2 cellular contexts compared by ENCODE assay signal in the genomic region with DNA sequence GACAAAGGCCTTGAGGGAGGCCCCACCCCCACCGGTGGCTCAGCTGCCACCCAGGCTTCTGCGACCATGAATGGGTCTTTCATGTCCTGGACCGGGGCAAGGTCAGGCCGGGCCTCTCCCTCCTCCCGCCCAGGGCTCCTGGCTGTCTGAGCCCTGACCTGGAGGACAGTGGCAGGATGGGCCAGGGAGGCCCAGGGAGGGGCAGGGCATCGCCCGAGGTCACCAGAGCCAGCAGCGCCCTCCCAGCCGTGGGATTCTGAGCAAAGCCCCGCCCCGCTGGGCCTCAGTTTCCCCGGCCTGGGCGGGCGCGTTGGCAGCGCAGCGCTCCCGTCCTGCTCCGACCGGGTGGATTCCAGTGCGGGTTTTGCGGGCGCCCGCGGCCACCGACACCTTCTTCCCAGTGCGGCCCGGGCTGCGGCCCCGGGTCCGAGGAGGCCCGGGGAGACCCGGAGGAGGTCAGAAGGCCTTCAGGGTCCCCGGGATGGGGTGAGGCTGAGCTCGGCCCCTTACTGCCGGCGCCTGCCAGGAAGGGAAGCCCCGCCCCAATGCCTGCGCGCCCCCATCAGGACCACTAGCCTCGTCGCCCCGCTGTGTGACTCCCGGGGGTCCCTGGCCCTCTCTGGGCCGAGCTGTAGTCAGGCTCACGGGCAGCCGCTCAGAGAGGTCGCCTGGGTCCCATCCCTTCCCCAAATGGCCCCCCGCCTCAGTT.
A peak's percentile ranks its signal among the peaks of the same experiment; 100 is the strongest.
TF ChIP-seq lines count a peak whose summit lies in the region.

No MANE protein-coding gene starts in this region.

TF ChIP-seq in HEK293, 187 proteins besides CTCF, POLR2A, EP300 and RAD21 (continues in another document):
- TF ChIP-seq ZNF404 (tag by site-specific recombination; IDR thresholded peaks at IDR 0.05): no peak
- TF ChIP-seq ZNF76 (tag by site-specific recombination; IDR thresholded peaks at IDR 0.05; ENCODE audit: borderline replicate concordance, low read depth): peak; percentile 31; the same call in 1 of the 2 replicates
- TF ChIP-seq ZNF660 (tag by site-specific recombination; IDR thresholded peaks at IDR 0.05): no peak
- TF ChIP-seq, protein P1, sequence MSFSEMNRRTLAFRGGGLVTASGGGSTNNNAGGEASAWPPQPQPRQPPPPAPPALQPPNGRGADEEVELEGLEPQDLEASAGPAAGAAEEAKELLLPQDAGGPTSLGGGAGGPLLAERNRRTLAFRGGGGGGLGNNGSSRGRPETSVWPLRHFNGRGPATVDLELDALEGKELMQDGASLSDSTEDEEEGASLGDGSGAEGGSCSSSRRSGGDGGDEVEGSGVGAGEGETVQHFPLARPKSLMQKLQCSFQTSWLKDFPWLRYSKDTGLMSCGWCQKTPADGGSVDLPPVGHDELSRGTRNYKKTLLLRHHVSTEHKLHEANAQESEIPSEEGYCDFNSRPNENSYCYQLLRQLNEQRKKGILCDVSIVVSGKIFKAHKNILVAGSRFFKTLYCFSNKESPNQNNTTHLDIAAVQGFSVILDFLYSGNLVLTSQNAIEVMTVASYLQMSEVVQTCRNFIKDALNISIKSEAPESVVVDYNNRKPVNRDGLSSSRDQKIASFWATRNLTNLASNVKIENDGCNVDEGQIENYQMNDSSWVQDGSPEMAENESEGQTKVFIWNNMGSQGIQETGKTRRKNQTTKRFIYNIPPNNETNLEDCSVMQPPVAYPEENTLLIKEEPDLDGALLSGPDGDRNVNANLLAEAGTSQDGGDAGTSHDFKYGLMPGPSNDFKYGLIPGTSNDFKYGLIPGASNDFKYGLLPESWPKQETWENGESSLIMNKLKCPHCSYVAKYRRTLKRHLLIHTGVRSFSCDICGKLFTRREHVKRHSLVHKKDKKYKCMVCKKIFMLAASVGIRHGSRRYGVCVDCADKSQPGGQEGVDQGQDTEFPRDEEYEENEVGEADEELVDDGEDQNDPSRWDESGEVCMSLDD (tag by site-specific recombination; IDR thresholded peaks at IDR 0.05): no peak; the same call in 1 of the 2 replicates
- peak; percentile 44 for TF ChIP-seq ZFHX2 (tag by site-specific recombination; conservative IDR thresholded peaks at IDR 0.05)
- TF ChIP-seq, protein P2, sequence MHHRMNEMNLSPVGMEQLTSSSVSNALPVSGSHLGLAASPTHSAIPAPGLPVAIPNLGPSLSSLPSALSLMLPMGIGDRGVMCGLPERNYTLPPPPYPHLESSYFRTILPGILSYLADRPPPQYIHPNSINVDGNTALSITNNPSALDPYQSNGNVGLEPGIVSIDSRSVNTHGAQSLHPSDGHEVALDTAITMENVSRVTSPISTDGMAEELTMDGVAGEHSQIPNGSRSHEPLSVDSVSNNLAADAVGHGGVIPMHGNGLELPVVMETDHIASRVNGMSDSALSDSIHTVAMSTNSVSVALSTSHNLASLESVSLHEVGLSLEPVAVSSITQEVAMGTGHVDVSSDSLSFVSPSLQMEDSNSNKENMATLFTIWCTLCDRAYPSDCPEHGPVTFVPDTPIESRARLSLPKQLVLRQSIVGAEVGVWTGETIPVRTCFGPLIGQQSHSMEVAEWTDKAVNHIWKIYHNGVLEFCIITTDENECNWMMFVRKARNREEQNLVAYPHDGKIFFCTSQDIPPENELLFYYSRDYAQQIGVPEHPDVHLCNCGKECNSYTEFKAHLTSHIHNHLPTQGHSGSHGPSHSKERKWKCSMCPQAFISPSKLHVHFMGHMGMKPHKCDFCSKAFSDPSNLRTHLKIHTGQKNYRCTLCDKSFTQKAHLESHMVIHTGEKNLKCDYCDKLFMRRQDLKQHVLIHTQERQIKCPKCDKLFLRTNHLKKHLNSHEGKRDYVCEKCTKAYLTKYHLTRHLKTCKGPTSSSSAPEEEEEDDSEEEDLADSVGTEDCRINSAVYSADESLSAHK (tag by site-specific recombination; IDR thresholded peaks at IDR 0.05): no peak
- TF ChIP-seq ZNF19 (tag by site-specific recombination; IDR thresholded peaks at IDR 0.05; ENCODE audit: low read depth): no peak
- peak; percentile 65 for TF ChIP-seq SP7 (tag by site-specific recombination; IDR thresholded peaks at IDR 0.05)
- TF ChIP-seq ZBTB48 (tag by site-specific recombination; IDR thresholded peaks at IDR 0.05): peak; percentile 67
- TF ChIP-seq, protein P3, sequence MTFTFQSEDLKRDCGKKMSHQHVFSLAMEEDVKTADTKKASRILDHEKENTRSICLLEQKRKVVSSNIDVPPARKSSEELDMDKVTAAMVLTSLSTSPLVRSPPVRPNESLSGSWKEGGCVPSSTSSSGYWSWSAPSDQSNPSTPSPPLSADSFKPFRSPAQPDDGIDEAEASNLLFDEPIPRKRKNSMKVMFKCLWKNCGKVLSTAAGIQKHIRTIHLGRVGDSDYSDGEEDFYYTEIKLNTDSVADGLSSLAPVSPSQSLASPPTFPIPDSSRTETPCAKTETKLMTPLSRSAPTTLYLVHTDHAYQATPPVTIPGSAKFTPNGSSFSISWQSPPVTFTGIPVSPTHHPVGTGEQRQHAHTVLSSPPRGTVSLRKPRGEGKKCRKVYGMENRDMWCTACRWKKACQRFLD (tag by site-specific recombination; IDR thresholded peaks at IDR 0.05): no peak
- 0 out of 2 replicates have a peak, but pooled peaks have one; percentile 6 for TF ChIP-seq EGR2 (tag by site-specific recombination; IDR thresholded peaks at IDR 0.05; ENCODE audit: low read depth)
- TF ChIP-seq YY2 (tag by site-specific recombination; IDR thresholded peaks at IDR 0.05): peak; percentile 19; the same call in 1 of the 2 replicates
- peak; percentile 99 for TF ChIP-seq ZNF768 (tag by site-specific recombination; IDR thresholded peaks at IDR 0.05)
- TF ChIP-seq, protein P4, sequence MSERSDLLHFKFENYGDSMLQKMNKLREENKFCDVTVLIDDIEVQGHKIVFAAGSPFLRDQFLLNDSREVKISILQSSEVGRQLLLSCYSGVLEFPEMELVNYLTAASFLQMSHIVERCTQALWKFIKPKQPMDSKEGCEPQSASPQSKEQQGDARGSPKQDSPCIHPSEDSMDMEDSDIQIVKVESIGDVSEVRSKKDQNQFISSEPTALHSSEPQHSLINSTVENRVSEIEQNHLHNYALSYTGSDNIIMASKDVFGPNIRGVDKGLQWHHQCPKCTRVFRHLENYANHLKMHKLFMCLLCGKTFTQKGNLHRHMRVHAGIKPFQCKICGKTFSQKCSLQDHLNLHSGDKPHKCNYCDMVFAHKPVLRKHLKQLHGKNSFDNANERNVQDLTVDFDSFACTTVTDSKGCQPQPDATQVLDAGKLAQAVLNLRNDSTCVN (tag by site-specific recombination; optimal IDR thresholded peaks at IDR 0.05): peak; percentile 55
- no peak for TF ChIP-seq ZNF140 (tag by site-specific recombination; IDR thresholded peaks at IDR 0.05)
- 0 out of 2 replicates have a peak, but pooled peaks have one; percentile 40 for TF ChIP-seq ZNF324 (tag by site-specific recombination; IDR thresholded peaks at IDR 0.05)
- no peak for TF ChIP-seq ZNF302 (tag by site-specific recombination; IDR thresholded peaks at IDR 0.05; ENCODE audit: low read depth)
- TF ChIP-seq, protein P5, sequence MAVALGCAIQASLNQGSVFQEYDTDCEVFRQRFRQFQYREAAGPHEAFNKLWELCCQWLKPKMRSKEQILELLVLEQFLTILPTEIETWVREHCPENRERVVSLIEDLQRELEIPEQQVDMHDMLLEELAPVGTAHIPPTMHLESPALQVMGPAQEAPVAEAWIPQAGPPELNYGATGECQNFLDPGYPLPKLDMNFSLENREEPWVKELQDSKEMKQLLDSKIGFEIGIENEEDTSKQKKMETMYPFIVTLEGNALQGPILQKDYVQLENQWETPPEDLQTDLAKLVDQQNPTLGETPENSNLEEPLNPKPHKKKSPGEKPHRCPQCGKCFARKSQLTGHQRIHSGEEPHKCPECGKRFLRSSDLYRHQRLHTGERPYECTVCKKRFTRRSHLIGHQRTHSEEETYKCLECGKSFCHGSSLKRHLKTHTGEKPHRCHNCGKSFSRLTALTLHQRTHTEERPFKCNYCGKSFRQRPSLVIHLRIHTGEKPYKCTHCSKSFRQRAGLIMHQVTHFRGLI (tag by site-specific recombination; IDR thresholded peaks at IDR 0.05): peak; percentile 22; the same call in 1 of the 2 replicates
- TF ChIP-seq ZNF335 (tag by site-specific recombination; conservative IDR thresholded peaks at IDR 0.05): no peak

TF ChIP-seq in SK-N-SH, 30 proteins besides CTCF, POLR2A, EP300 and RAD21:
- TF ChIP-seq, protein P6, sequence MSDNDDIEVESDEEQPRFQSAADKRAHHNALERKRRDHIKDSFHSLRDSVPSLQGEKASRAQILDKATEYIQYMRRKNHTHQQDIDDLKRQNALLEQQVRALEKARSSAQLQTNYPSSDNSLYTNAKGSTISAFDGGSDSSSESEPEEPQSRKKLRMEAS (IDR thresholded peaks at IDR 0.05; ENCODE audit: low read depth): no peak
- TF ChIP-seq, protein P7, sequence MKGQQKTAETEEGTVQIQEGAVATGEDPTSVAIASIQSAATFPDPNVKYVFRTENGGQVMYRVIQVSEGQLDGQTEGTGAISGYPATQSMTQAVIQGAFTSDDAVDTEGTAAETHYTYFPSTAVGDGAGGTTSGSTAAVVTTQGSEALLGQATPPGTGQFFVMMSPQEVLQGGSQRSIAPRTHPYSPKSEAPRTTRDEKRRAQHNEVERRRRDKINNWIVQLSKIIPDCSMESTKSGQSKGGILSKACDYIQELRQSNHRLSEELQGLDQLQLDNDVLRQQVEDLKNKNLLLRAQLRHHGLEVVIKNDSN (IDR thresholded peaks at IDR 0.05; ENCODE audit: borderline replicate concordance, low read depth): no peak
- TF ChIP-seq JUND (IDR thresholded peaks at IDR 0.05): no peak
- TF ChIP-seq NFIC (IDR thresholded peaks at IDR 0.05; ENCODE audit: borderline replicate concordance): no peak
- TF ChIP-seq EZH2phosphoT487 (IDR thresholded peaks at IDR 0.05; ENCODE audit: borderline replicate concordance, low read depth): no peak
- no peak for TF ChIP-seq TEAD4 (IDR thresholded peaks at IDR 0.05; ENCODE audit: borderline replicate concordance, insufficient read depth)
- no peak for TF ChIP-seq FOXM1 (IDR thresholded peaks at IDR 0.05; ENCODE audit: low read depth)
- TF ChIP-seq CHD2 (IDR thresholded peaks at IDR 0.05; ENCODE audit: low read length, partially characterized antibody): no peak
- TF ChIP-seq, protein P8, sequence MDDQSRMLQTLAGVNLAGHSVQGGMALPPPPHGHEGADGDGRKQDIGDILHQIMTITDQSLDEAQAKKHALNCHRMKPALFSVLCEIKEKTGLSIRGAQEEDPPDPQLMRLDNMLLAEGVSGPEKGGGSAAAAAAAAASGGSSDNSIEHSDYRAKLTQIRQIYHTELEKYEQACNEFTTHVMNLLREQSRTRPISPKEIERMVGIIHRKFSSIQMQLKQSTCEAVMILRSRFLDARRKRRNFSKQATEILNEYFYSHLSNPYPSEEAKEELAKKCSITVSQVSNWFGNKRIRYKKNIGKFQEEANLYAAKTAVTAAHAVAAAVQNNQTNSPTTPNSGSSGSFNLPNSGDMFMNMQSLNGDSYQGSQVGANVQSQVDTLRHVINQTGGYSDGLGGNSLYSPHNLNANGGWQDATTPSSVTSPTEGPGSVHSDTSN (IDR thresholded peaks at IDR 0.05): no peak
- TF ChIP-seq MEF2A (IDR thresholded peaks at IDR 0.05; ENCODE audit: borderline replicate concordance, low read depth): no peak
- TF ChIP-seq, protein P9, sequence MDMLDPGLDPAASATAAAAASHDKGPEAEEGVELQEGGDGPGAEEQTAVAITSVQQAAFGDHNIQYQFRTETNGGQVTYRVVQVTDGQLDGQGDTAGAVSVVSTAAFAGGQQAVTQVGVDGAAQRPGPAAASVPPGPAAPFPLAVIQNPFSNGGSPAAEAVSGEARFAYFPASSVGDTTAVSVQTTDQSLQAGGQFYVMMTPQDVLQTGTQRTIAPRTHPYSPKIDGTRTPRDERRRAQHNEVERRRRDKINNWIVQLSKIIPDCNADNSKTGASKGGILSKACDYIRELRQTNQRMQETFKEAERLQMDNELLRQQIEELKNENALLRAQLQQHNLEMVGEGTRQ (IDR thresholded peaks at IDR 0.05; ENCODE audit: borderline replicate concordance, low read depth, low read length): no peak
- no peak for TF ChIP-seq RXRA (IDR thresholded peaks at IDR 0.05; ENCODE audit: borderline replicate concordance, low read depth)
- TF ChIP-seq, protein P10, sequence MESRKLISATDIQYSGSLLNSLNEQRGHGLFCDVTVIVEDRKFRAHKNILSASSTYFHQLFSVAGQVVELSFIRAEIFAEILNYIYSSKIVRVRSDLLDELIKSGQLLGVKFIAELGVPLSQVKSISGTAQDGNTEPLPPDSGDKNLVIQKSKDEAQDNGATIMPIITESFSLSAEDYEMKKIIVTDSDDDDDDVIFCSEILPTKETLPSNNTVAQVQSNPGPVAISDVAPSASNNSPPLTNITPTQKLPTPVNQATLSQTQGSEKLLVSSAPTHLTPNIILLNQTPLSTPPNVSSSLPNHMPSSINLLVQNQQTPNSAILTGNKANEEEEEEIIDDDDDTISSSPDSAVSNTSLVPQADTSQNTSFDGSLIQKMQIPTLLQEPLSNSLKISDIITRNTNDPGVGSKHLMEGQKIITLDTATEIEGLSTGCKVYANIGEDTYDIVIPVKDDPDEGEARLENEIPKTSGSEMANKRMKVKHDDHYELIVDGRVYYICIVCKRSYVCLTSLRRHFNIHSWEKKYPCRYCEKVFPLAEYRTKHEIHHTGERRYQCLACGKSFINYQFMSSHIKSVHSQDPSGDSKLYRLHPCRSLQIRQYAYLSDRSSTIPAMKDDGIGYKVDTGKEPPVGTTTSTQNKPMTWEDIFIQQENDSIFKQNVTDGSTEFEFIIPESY (IDR thresholded peaks at IDR 0.05; ENCODE audit: borderline replicate concordance, low read depth): no peak
- TF ChIP-seq SIN3A (IDR thresholded peaks at IDR 0.05; ENCODE audit: borderline replicate concordance, low read depth, low read length): no peak
- TF ChIP-seq GABPA (IDR thresholded peaks at IDR 0.05; ENCODE audit: low read depth): no peak
- TF ChIP-seq SMC3 (IDR thresholded peaks at IDR 0.05; ENCODE audit: low read depth, low read length): no peak
- TF ChIP-seq, protein P11, sequence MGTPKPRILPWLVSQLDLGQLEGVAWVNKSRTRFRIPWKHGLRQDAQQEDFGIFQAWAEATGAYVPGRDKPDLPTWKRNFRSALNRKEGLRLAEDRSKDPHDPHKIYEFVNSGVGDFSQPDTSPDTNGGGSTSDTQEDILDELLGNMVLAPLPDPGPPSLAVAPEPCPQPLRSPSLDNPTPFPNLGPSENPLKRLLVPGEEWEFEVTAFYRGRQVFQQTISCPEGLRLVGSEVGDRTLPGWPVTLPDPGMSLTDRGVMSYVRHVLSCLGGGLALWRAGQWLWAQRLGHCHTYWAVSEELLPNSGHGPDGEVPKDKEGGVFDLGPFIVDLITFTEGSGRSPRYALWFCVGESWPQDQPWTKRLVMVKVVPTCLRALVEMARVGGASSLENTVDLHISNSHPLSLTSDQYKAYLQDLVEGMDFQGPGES (IDR thresholded peaks at IDR 0.05; ENCODE audit: low read depth, low read length): no peak
- no peak for TF ChIP-seq MXI1 (IDR thresholded peaks at IDR 0.05; ENCODE audit: low read depth, low read length)
